Comparison of ENCODE assay signal across 9 cellular contexts in the genomic region with DNA sequence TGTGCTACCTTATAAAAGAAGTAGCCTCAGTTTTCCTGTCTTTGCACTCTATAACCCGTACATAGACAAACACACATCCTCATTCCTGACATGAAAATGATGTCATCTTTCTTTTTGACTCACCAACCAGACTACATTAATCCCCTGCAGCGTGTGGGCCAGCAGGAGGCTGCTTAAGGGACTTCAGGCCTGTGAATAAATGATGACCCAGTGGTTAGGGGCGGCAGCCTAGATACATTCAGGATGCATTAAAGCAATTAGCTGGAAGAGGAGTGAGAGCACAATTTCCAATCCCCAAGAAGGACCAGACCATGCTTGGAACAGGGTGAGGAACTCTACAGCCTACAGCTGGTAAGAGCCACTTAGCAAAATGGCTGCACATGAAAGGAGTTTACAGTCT. TPM values are rescaled to one million over a fixed set of nuclear protein-coding genes. Genes with fewer than 3 reads are reported as not detected.
DNase-seq lines count a peak whose midpoint lies in the region; ATAC-seq, FAIRE-seq and TF ChIP-seq lines count a peak whose summit lies in the region.
"Had no signal": no experiment of that assay in that cellular context is flagged by ENCODE, and none has a peak within 500 bp of the region (broad histone marks: within the 10 kb centered on the region; RNA-seq: fewer than 3 reads in every experiment).

No MANE protein-coding gene starts in this region.

- no peaks in the 10 kb centered on the region for H3K36me3 Mint-ChIP-seq in osteocyte (ENCODE audit: unreplicated experiment)

- H3K27me3 ChIP-seq in BJ (ENCODE audit: control insufficient read depth, insufficient read depth, low read length) (no peaks in the 10 kb centered on the region), GM12878 (replicated peaks in 1 of 2; ENCODE audit: control insufficient read depth in 2 of 2, insufficient read depth in 2 of 2, low read length in 1 of 2) (no peaks in the 10 kb centered on the region), HAP-1 (ENCODE audit: low read depth) (peaks cover 7% of the 10 kb centered on the region), tibial artery (no peaks in the 10 kb centered on the region)

- FAIRE-seq in GM12878 (lab: Jason Lieb, UNC) (no peak), D721Med (lab: Jason Lieb, UNC) (no peak)

- TF ChIP-seq RAD21 in GM12878 (IDR thresholded peaks at IDR 0.05; ENCODE audit: insufficient read depth, low read depth, low read length): peak; percentile 32; the same call in 1 of the 2 replicates

- TF ChIP-seq EP300 in GM12878 (IDR thresholded peaks at IDR 0.05; ENCODE audit: borderline replicate concordance in 1 of 2, control insufficient read depth in 1 of 2, low read depth in 2 of 2, low read length in 2 of 2): peak in 1 of 2 experiments; percentile 33; a peak in 1 of 4 replicates

- H3K4me2 ChIP-seq in GM12878 (ENCODE audit: control insufficient read depth, insufficient read depth): no peak overlapping the region

- ATAC-seq in GM19351 (IDR thresholded peaks at IDR 0.05; ENCODE audit: unreplicated experiment) (peak; percentile 85), HG03342 (IDR thresholded peaks at IDR 0.05; ENCODE audit: unreplicated experiment) (peak; percentile 89), GM12878 (peak; percentile 88)

- H3K4me1 ChIP-seq in GM12878 (ENCODE audit: control insufficient read depth, insufficient read depth, low read length) (peaks cover 17% of the 10 kb centered on the region), HAP-1 (no peaks in the 10 kb centered on the region), tibial artery (peaks cover 0 to 34% (median 19%) of the 10 kb centered on the region in 4 donors)

- SMC1A ChIA-PET in GM12878 (lab: Charles Lee; ENCODE audit: uncharacterized antibody, unreplicated experiment): interaction anchor here (0.9 to 2.2 kb wide), 7 partner anchors 10 to 128 kb away, joined by 3 to 6 read pairs (median 5); no protein-coding TSS in a partner anchor

- BruUV-seq in GM12878 (replicated peaks; lab: Mats Ljungman, UMichigan): no TSS peak

- no peak for TF ChIP-seq POLR2A in GM12878 (IDR thresholded peaks at IDR 0.05; ENCODE audit: low read depth, low read length)

- DNase-seq in BJ (ENCODE audit: low read depth) (peak; percentile 15), GM12878 (ENCODE audit: low read depth, low spot score) (peak; percentile 41), HAP-1 (ENCODE audit: low spot score in 2 of 2) (no peak), tibial artery (no peak), osteocyte (ENCODE audit: extremely low spot score, unreplicated experiment) (no peak), D721Med (ENCODE audit: insufficient read length, low spot score) (no peak)

- H3K27ac Mint-ChIP-seq in osteocyte (ENCODE audit: unreplicated experiment): no peak overlapping the region

- H3K9ac ChIP-seq in GM12878 (ENCODE audit: control insufficient read depth, insufficient read depth, low read length): no peak overlapping the region

- H3K4me1 Mint-ChIP-seq in osteocyte (ENCODE audit: unreplicated experiment): peaks cover 34% of the 10 kb centered on the region

- H3K36me3 ChIP-seq in BJ (ENCODE audit: control insufficient read depth, insufficient read depth, low read length) (no peaks in the 10 kb centered on the region), GM12878 (ENCODE audit: control insufficient read depth in 2 of 2, insufficient read depth in 2 of 2, low read length in 1 of 2) (no peaks in the 10 kb centered on the region), HAP-1 (replicated peaks) (no peaks in the 10 kb centered on the region), tibial artery (no peaks in the 10 kb centered on the region)

- no peak overlapping the region for H3K4me3 ChIP-seq in BJ (ENCODE audit: low read depth, low read length)
- no peak overlapping the region for H3K4me3 ChIP-seq in GM12878
- H3K4me3 ChIP-seq in HAP-1: no peak overlapping the region
- no peak overlapping the region for H3K4me3 ChIP-seq in tibial artery

- CTCF ChIA-PET in BJ (lab: Yijun Ruan, JAX): interaction anchor here (1.5 kb wide), 1 partner anchor 13 kb away, joined by 4 read pairs; no protein-coding TSS in a partner anchor
- CTCF ChIA-PET in GM12878 (lab: Yijun Ruan, JAX): interaction anchor here (1.0 to 1.5 kb wide), 2 partner anchors 20 to 67 kb away, joined by 3 to 4 read pairs; no protein-coding TSS in a partner anchor

- no peak for TF ChIP-seq CTCF in BJ (IDR thresholded peaks at IDR 0.05; ENCODE audit: insufficient read depth, low read depth, low read length)
- no peak for TF ChIP-seq CTCF in GM12878 (IDR thresholded peaks at IDR 0.05 in 2 of 3, conservative IDR thresholded peaks at IDR 0.05 in 1 of 3; ENCODE audit: control insufficient read depth in 2 of 3, extremely low read depth in 1 of 3, insufficient read depth in 1 of 3, low read depth in 3 of 3, low read length in 3 of 3)
- TF ChIP-seq CTCF in tibial artery (IDR thresholded peaks at IDR 0.05): no peak
- no peak for TF ChIP-seq CTCF in osteocyte (IDR thresholded peaks at IDR 0.05)
- no peak for TF ChIP-seq CTCF in D721Med (IDR thresholded peaks at IDR 0.05; ENCODE audit: insufficient read depth, missing control alignments)

- 3% methylated on average over 3 of the region's 3 CpGs for WGBS in GM12878 (ENCODE audit: insufficient coverage, insufficient replicate concordance, low lambda C conversion rate, missing lambda C conversion rate)

- H3K9me3 ChIP-seq in GM12878 (replicated peaks; ENCODE audit: control insufficient read depth, insufficient read depth, low read length): no peaks in the 10 kb centered on the region
- no peaks in the 10 kb centered on the region for H3K9me3 ChIP-seq in HAP-1
- no peaks in the 10 kb centered on the region for H3K9me3 ChIP-seq in tibial artery

- intact Hi-C loops in GM12878 (cut with micrococcal nuclease; ENCODE audit: unreplicated experiment): no loop called here
- intact Hi-C loops in tibial artery (cut with DNase I; ENCODE audit: low total_unique reads): no loop called here

- no peaks in the 10 kb centered on the region for H3K9me3 Mint-ChIP-seq in osteocyte (ENCODE audit: unreplicated experiment)
- H3K9me3 Mint-ChIP-seq: central memory CD8-positive, alpha-beta T cell had no signal

- in situ Hi-C loops in GM12878 (cut with MboI): no loop called here
- in situ Hi-C loops in HAP-1 (cut with MboI; ENCODE audit: low sequenced_read_pairs): no loop called here

- no peak overlapping the region for H3K4me3 Mint-ChIP-seq in osteocyte (ENCODE audit: unreplicated experiment)
- H3K4me3 Mint-ChIP-seq: central memory CD8-positive, alpha-beta T cell had no signal

- no peaks in the 10 kb centered on the region for H4K20me1 ChIP-seq in GM12878 (ENCODE audit: control insufficient read depth, insufficient read depth)

- H3K79me2 ChIP-seq in GM12878 (ENCODE audit: control insufficient read depth, insufficient read depth, low read length): no peaks in the 10 kb centered on the region

- H3K27me3 Mint-ChIP-seq in osteocyte (ENCODE audit: unreplicated experiment): no peaks in the 10 kb centered on the region

- RAD21 ChIA-PET in GM12878 (lab: Charles Lee; ENCODE audit: unreplicated experiment): interaction anchor here (0.7 to 1.3 kb wide), 3 partner anchors 31 to 184 kb away, joined by 3 to 4 read pairs (median 3); no protein-coding TSS in a partner anchor

- H3K27ac ChIP-seq in GM12878 (ENCODE audit: control insufficient read depth, insufficient read depth) (no peak overlapping the region), tibial artery (no peak overlapping the region)

- H2AFZ ChIP-seq in GM12878 (ENCODE audit: control insufficient read depth, low read depth, low read length): no peak overlapping the region

- POLR2A ChIA-PET in BJ (lab: Charles Lee): no interaction called here
- POLR2A ChIA-PET in GM12878 (lab: Charles Lee): no interaction called here

TF ChIP-seq in GM12878, 131 proteins besides CTCF, POLR2A, EP300 and RAD21 (continues in another document):
- TF ChIP-seq CREM (IDR thresholded peaks at IDR 0.05; ENCODE audit: low read depth) (peak; percentile 85), ASH2L (IDR thresholded peaks at IDR 0.05; ENCODE audit: borderline replicate concordance, low read depth) (no peak), GATAD2B (conservative IDR thresholded peaks at IDR 0.05; ENCODE audit: low read depth) (no peak)
- TF ChIP-seq, protein P1, sequence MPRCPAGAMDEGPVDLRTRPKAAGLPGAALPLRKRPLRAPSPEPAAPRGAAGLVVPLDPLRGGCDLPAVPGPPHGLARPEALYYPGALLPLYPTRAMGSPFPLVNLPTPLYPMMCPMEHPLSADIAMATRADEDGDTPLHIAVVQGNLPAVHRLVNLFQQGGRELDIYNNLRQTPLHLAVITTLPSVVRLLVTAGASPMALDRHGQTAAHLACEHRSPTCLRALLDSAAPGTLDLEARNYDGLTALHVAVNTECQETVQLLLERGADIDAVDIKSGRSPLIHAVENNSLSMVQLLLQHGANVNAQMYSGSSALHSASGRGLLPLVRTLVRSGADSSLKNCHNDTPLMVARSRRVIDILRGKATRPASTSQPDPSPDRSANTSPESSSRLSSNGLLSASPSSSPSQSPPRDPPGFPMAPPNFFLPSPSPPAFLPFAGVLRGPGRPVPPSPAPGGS (IDR thresholded peaks at IDR 0.05; ENCODE audit: borderline replicate concordance, insufficient read depth, low read depth, low read length, poor library complexity, severe bottlenecking): peak; percentile 32

RNA-seq across cellular contexts. Expression of a gene that starts 57.3 kb away (rescaled TPM):
- 30.2 and 41.9 TPM in 2 replicates for polyA plus RNA-seq in BJ (2011; rRNA removed)
- polyA minus RNA-seq in BJ (2011; rRNA and poly(A)+ RNA removed): 117 and 149 TPM in 2 replicates
- total RNA-seq in GM12878 (2013; cell fraction: nucleolus; rRNA removed): 51.2 and 57.3 TPM in 2 replicates
- total RNA-seq in GM12878 (2014; rRNA removed): 8.1 and 10.8 TPM in 2 replicates
- 7.6 and 8.1 TPM in 2 replicates for total RNA-seq in GM12878 (2014; rRNA removed; fragmentation: Illumina TruSeq; extraction: Trizol)
- 20.6 and 24.8 TPM in 2 replicates for total RNA-seq in GM12878 (2021)
- polyA plus RNA-seq in GM12878 (2011; ENCODE audit: low read depth): 6.5 TPM
- polyA plus RNA-seq in GM12878 (2011; rRNA removed): 4.7 and 6.4 TPM in 2 replicates
- polyA plus RNA-seq in GM12878 (2011; cell fraction: cytosol; rRNA removed): 5.4 and 5.7 TPM in 2 replicates
- 11.2 and 11.5 TPM in 2 replicates for polyA plus RNA-seq in GM12878 (2011; cell fraction: nucleus; rRNA removed)
- 6.8 and 7.9 TPM in 2 replicates for polyA plus RNA-seq in GM12878 (2012)
- 13.3 and 20.5 TPM in 2 replicates for polyA plus RNA-seq in GM12878 (2014; fragmentation: Illumina TruSeq; extraction: Trizol)
- polyA plus RNA-seq in GM12878 (2014; fragmentation: Nextera tagmentation; extraction: Ambion mirVana): 1 to 10 TPM; 2.4 to 3.3 TPM
- 9.4 and 10.7 TPM in 2 replicates for polyA plus RNA-seq in GM12878 (2014; rRNA removed)
- polyA plus RNA-seq in GM12878 (2016; fragmentation: Nextera tagmentation; extraction: Ambion mirVana): 10 to 100 TPM in 1 of 2 experiments, 1 to 10 TPM in 1; 5.6 to 10.2 TPM
- 8.9 and 12.7 TPM in 2 replicates for polyA minus RNA-seq in GM12878 (2011; rRNA and poly(A)+ RNA removed)
- 1.7 and 3.4 TPM in 2 replicates for polyA minus RNA-seq in GM12878 (2011; cell fraction: cytosol; rRNA and poly(A)+ RNA removed)
- polyA minus RNA-seq in GM12878 (2011; cell fraction: nucleus; rRNA and poly(A)+ RNA removed): 7.1 and 10.4 TPM in 2 replicates
- total RNA-seq in osteocyte: 36.7 and 39.8 TPM in 2 replicates

Comparison
In these comparisons a context has a peak if more than half of its experiments do, and no peak if none do; other contexts are left out.
1. DNase-seq: peak in BJ (single experiment) and GM12878 (single experiment); none in HAP-1 (0 of 2), tibial artery (0 of 2), osteocyte (single experiment) and D721Med (single experiment).
2. Peak in every context shown above with its lines, with median percentiles within 50 percentile points of each other: ATAC-seq.